In the genomic region with DNA sequence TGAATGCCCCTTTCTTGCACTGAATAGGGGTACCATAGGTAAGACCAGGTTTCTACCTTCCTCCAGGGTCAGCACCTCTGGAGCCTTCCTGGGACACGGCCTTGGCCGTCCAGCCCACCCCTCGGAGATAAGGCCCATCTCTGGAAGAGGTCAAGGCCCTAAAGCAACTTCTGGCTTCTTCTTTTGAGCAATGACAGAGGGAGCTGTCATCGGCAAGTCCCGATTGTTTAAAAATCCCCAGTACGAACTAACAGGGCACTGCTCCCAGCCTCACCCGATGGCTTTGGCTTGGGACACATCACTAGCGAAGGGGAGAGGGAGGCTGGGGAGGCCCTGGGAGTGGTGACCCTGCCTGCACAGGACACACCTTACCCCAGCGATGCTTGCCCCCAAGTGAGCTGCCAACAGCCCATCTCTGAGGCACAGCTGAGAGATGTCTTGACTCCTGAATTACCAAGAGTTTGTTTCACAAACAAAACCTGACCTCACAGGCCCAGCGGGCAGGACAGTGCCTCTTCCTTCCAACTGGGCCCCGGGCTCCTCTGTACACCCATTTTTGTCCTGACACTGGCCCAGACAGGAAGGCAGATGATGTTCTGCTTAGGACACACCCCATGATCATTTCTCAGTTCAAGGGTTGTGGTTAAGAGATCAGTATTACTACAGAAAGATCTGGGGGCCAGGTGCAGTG, we compare ENCODE assay signal across 9 cellular contexts. TPM values are rescaled to one million over a fixed set of nuclear protein-coding genes. Genes with fewer than 3 reads are reported as not detected.
A peak's percentile ranks its signal among the peaks of the same experiment; 100 is the strongest.
DNase-seq lines count a peak whose midpoint lies in the region; ATAC-seq and TF ChIP-seq lines count a peak whose summit lies in the region.
"Had no signal": no experiment of that assay in that cellular context is flagged by ENCODE, and none has a peak within 500 bp of the region (broad histone marks: within the 10 kb centered on the region; RNA-seq: fewer than 3 reads in every experiment).

No MANE protein-coding gene starts in this region.

- TF ChIP-seq CTCF in Panc1 (IDR thresholded peaks at IDR 0.05) (no peak), heart left ventricle (IDR thresholded peaks at IDR 0.05) (no peak)

- POLR2A ChIA-PET in Panc1 (lab: Charles Lee), result no interaction called here

- no TSS peak for BruUV-seq in Panc1 (replicated peaks; lab: Mats Ljungman, UMichigan)

- peak overlapping the region; percentile 54; the same call in 1 of the 2 replicates for H3K27ac ChIP-seq in Panc1 (ENCODE audit: low read length)
- H3K27ac ChIP-seq in heart left ventricle, result peak overlapping the region; percentile 77 to 95 (median 88)
- peak overlapping the region; percentile 77 for H3K27ac ChIP-seq in stomach smooth muscle (ENCODE audit: low read length)

- H3K4me3 ChIP-seq in Panc1 (ENCODE audit: low read depth in 2 of 2, low read length in 2 of 2) (no peak overlapping the region), heart left ventricle (peak overlapping the region in 1 of 12 donors; percentile 30), stomach smooth muscle (ENCODE audit: low read length in 2 of 2) (peak overlapping the region in 1 of 2 donors; percentile 40)

- no peak for DNase-seq in Panc1 (ENCODE audit: low read depth, low spot score)
- peak in 1 of 5 donors; percentile 27 for DNase-seq in heart left ventricle
- no peak for DNase-seq in foreskin melanocyte
- no peak for DNase-seq in mesenteric fat pad (ENCODE audit: low spot score)
- DNase-seq in Ammon's horn (ENCODE audit: low spot score), result no peak

- no peak for TF ChIP-seq POLR2A in heart left ventricle (IDR thresholded peaks at IDR 0.05)

- H3K4me1 ChIP-seq in Panc1 (ENCODE audit: control insufficient read depth, insufficient read depth, low read length) (peaks cover 64% of the 10 kb centered on the region), heart left ventricle (peaks cover 9 to 81% (median 62%) of the 10 kb centered on the region in 12 donors), stomach smooth muscle (ENCODE audit: control insufficient read depth, insufficient read depth, low read length) (peaks cover 77% of the 10 kb centered on the region)

- no peaks in the 10 kb centered on the region for H3K9me3 ChIP-seq in Panc1 (ENCODE audit: control insufficient read depth, insufficient read depth, low read depth, low read length)
- H3K9me3 ChIP-seq in heart left ventricle, result no peaks in the 10 kb centered on the region
- H3K9me3 ChIP-seq in stomach smooth muscle (ENCODE audit: control insufficient read depth in 2 of 2, low read length in 2 of 2), result no peaks in the 10 kb centered on the region

- H3K9ac ChIP-seq in stomach smooth muscle (ENCODE audit: low read length in 2 of 2), result no peak overlapping the region

- no peaks in the 10 kb centered on the region for H3K27me3 ChIP-seq in Panc1 (ENCODE audit: control insufficient read depth, insufficient read depth, low read length)
- no peaks in the 10 kb centered on the region for H3K27me3 ChIP-seq in heart left ventricle
- H3K27me3 ChIP-seq in stomach smooth muscle (ENCODE audit: control insufficient read depth in 1 of 2, insufficient read depth in 2 of 2, low read length in 2 of 2), result no peaks in the 10 kb centered on the region

- in situ Hi-C loops in Panc1 (cut with HindIII; ENCODE audit: low pct_unique_long_range_greater_than_20kb, low sequenced_read_pairs), result no loop called here

- H3K36me3 ChIP-seq in Panc1 (ENCODE audit: control insufficient read depth, insufficient read depth, low read length) (no peaks in the 10 kb centered on the region; the same call in 1 of the 2 replicates), heart left ventricle (peaks cover 0 to 35% (median 5%) of the 10 kb centered on the region in 9 donors), stomach smooth muscle (ENCODE audit: control insufficient read depth in 2 of 2, insufficient read depth in 2 of 2, low read length in 2 of 2) (peaks cover 0 to 2% of the 10 kb centered on the region in 2 donors)

- ATAC-seq in GM21390 (IDR thresholded peaks at IDR 0.05; ENCODE audit: unreplicated experiment) (peak; percentile 41), Panc1 (no peak), heart left ventricle (peak in 2 of 4 donors; percentile 17 to 18), HG03045 (IDR thresholded peaks at IDR 0.05; ENCODE audit: unreplicated experiment) (no peak)

- CTCF ChIA-PET in Panc1 (lab: Charles Lee), result interaction anchor here (0.6 kb wide), 1 partner anchor 256 kb away, joined by 7 read pairs; no protein-coding TSS in a partner anchor

- intact Hi-C loops in Panc1 (cut with micrococcal nuclease; ENCODE audit: unreplicated experiment) (no loop called here), heart left ventricle (cut with DNase I) (loop anchor here in 6 of 10 donors (5.0 kb wide), 1 partner anchor 46 kb away; the partner anchor contains the start of gene TMC6 (in 6 of the 6))

- 40 to 50% (median 45%) methylated on average over 8 to 11 of the region's 11 CpGs for WGBS in heart left ventricle, 4 donors

RNA-seq across cellular contexts. Expression of gene SYNGR2, which starts 4.8 kb away (rescaled TPM):
- 204 TPM for total RNA-seq in Panc1 (2021; ENCODE audit: unreplicated experiment)
- polyA plus RNA-seq in Panc1 (2012; ENCODE audit: insufficient read length), result 313 TPM
- 100 to 1,000 TPM in 7 of 9 donors, 10 to 100 TPM in 2; 99.5 to 268 (median 135) TPM for total RNA-seq in heart left ventricle
- 100 to 1,000 TPM; 104 to 174 TPM for polyA plus RNA-seq in heart left ventricle
- total RNA-seq in mesenteric fat pad, result 93.5 TPM

RNA-seq across cellular contexts. Expression of gene TK1, which starts 13.7 kb away (rescaled TPM):
- total RNA-seq in Panc1 (2021; ENCODE audit: unreplicated experiment), result 153 TPM
- 97.2 TPM for polyA plus RNA-seq in Panc1 (2012; ENCODE audit: insufficient read length)
- 10 to 100 TPM in 1 of 9 donors, 1 to 10 TPM in 6, under 1 TPM in 2; 0.29 to 21.7 (median 1.2) TPM for total RNA-seq in heart left ventricle
- polyA plus RNA-seq in heart left ventricle, result 1 to 10 TPM in 1 of 2 donors, under 1 TPM in 1; 0.91 to 1.9 TPM
- total RNA-seq in mesenteric fat pad, result 1.1 TPM

RNA-seq across cellular contexts. Expression of gene AFMID, which starts 14.0 kb away (rescaled TPM):
- total RNA-seq in Panc1 (2021; ENCODE audit: unreplicated experiment) (59.3 TPM), heart left ventricle (10 to 100 TPM; 12.8 to 86.6 (median 33.1) TPM), mesenteric fat pad (19.7 TPM)
- polyA plus RNA-seq in Panc1 (2012; ENCODE audit: insufficient read length), result 38.3 TPM
- polyA plus RNA-seq in heart left ventricle, result 10 to 100 TPM; 17.4 to 24.8 TPM

RNA-seq across cellular contexts. Expression of gene C17orf99, which starts 27.0 kb away (rescaled TPM):
- 0.67 TPM for total RNA-seq in Panc1 (2021; ENCODE audit: unreplicated experiment)
- polyA plus RNA-seq in Panc1 (2012; ENCODE audit: insufficient read length), result not detected
- total RNA-seq in heart left ventricle, result not detected
- polyA plus RNA-seq in heart left ventricle, result not detected
- not detected for total RNA-seq in mesenteric fat pad
- total RNA-seq: renal cortical epithelial cell had no signal

RNA-seq across cellular contexts. Expression of gene BIRC5, which starts 40.9 kb away (rescaled TPM):
- 119 TPM for total RNA-seq in Panc1 (2021; ENCODE audit: unreplicated experiment)
- polyA plus RNA-seq in Panc1 (2012; ENCODE audit: insufficient read length), result 53.0 TPM
- total RNA-seq in heart left ventricle, result 10 to 100 TPM in 1 of 9 donors, 1 to 10 TPM in 3, under 1 TPM in 3, not detected in 2; 0.50 to 10.9 (median 1.1) TPM
- polyA plus RNA-seq in heart left ventricle, result under 1 TPM; 0.11 to 0.28 TPM
- total RNA-seq in mesenteric fat pad, result not detected
